Comparison of ENCODE assay signal across 25 cellular contexts in the genomic region with DNA sequence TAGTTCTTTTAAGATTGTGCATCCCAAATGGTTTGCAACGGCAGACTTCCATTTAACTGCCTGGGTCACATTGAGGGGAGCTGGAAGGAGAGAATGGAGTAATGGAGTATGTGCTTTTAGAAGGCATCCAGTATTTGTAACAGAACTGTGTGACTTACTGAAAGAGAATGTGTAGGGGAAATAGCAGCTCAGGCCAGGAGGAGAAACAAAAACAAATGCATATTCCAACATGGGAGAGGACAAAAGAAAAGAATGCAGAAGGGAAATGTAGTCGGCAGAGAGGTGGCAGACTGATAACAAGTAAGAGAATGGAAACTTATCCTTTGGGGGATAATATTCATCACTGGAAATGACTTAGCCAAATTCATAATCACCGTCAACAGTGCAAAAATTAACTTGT.
DNase-seq lines count a peak whose midpoint lies in the region; ATAC-seq and TF ChIP-seq lines count a peak whose summit lies in the region.
"Had no signal": no experiment of that assay in that cellular context is flagged by ENCODE, and none has a peak within 500 bp of the region (broad histone marks: within the 10 kb centered on the region; RNA-seq: fewer than 3 reads in every experiment).

No MANE protein-coding gene starts in this region.

- H3K79me2 ChIP-seq in H9 (ENCODE audit: insufficient read depth, low read length) (no peaks in the 10 kb centered on the region), neural progenitor cell (ENCODE audit: low read depth) (no peaks in the 10 kb centered on the region), PC-9 (ENCODE audit: low read depth) (no peaks in the 10 kb centered on the region)

- H3K4ac ChIP-seq in H9 (ENCODE audit: low read depth, low read length): no peak overlapping the region

- no peaks in the 10 kb centered on the region for H3K9me2 ChIP-seq in PC-9 (ENCODE audit: insufficient read depth)

- DNase-seq in H9 (no peak), astrocyte of the hippocampus (ENCODE audit: low read depth, low spot score) (peak; percentile 60), fibroblast of the aortic adventitia (ENCODE audit: low read depth) (peak; percentile 46), neural progenitor cell (ENCODE audit: low spot score) (no peak), T-helper 17 cell (no peak), NCI-H446 (lab: John Stamatoyannopoulos, UW) (no peak), PC-9 (no peak)
- no peak for DNase-seq in activated naive CD4-positive, alpha-beta T cell treated with anti-CD3 and anti-CD28 coated beads for 36 hours
- DNase-seq: activated CD4-positive, CD25-positive, alpha-beta regulatory T cell treated with anti-CD3 and anti-CD28 coated beads, Interleukin-2, amount 50 U/mL, for 72 hours; activated CD8-positive, alpha-beta T cell treated with anti-CD3 and anti-CD28 coated beads, Interleukin-2, amount 10 ng/mL, durations not matched to agents 7 days and 5 days; activated effector memory CD4-positive, alpha-beta T cell treated with anti-CD3 and anti-CD28 coated beads, Interleukin-2, amount 50 U/mL, for 16 hours; activated T-cell treated with anti-CD3 and anti-CD28 coated beads for 4 hours; Calu3; cortex of kidney; DND-41; KBM-7; lower lobe of right lung; MM.1S; NCI-H1436; NCI-H2107; NCI-H510A; stimulated activated naive CD8-positive, alpha-beta T cell treated with anti-CD3 and anti-CD28 coated beads, Interleukin-15, amount 100 ng/mL, for 72 hours; thyroid gland had no signal

- H3K27me3 ChIP-seq in H9 (ENCODE audit: insufficient read depth, low read length) (no peaks in the 10 kb centered on the region), neural progenitor cell (no peaks in the 10 kb centered on the region), PC-9 (ENCODE audit: insufficient read depth, low read depth) (no peaks in the 10 kb centered on the region)
- H3K27me3 ChIP-seq: thyroid gland had no signal

- ATAC-seq in T-helper 17 cell: no peak
- ATAC-seq: activated CD8-positive, alpha-beta T cell treated with anti-CD3 and anti-CD28 coated beads, Interleukin-2, amount 10 ng/mL, durations not matched to agents 7 days and 5 days; lower lobe of right lung; stimulated activated naive CD8-positive, alpha-beta T cell treated with anti-CD3 and anti-CD28 coated beads, Interleukin-15, amount 100 ng/mL, for 72 hours had no signal

- POLR2A ChIA-PET in PC-9 (lab: Charles Lee; ENCODE audit: unreplicated experiment): no interaction called here

- H2BK120ac ChIP-seq in H9 (ENCODE audit: low read depth, low read length, poor library complexity, severe bottlenecking): no peak overlapping the region

- no peak overlapping the region for H2AK5ac ChIP-seq in H9 (ENCODE audit: insufficient read length, low read length)

- H2BK20ac ChIP-seq in H9 (ENCODE audit: low read depth, low read length, poor library complexity, severe bottlenecking): no peak overlapping the region

- H3K4me1 ChIP-seq in H9 (ENCODE audit: insufficient read depth, low read length) (no peaks in the 10 kb centered on the region), neural progenitor cell (no peaks in the 10 kb centered on the region), PC-9 (replicated peaks; ENCODE audit: insufficient read depth) (no peaks in the 10 kb centered on the region)
- H3K4me1 ChIP-seq: lower lobe of right lung, thyroid gland had no signal

- CTCF ChIA-PET in activated naive CD4-positive, alpha-beta T cell treated with anti-CD3 and anti-CD28 coated beads for 36 hours (lab: Charles Lee): no interaction called here
- CTCF ChIA-PET in PC-9 (lab: Charles Lee): no interaction called here

- H3K27me3 Mint-ChIP-seq in H9 (ENCODE audit: low read depth): no peaks in the 10 kb centered on the region
- no peaks in the 10 kb centered on the region for H3K27me3 Mint-ChIP-seq in neural progenitor cell (ENCODE audit: insufficient read depth, low read depth)
- H3K27me3 Mint-ChIP-seq in activated naive CD4-positive, alpha-beta T cell treated with anti-CD3 and anti-CD28 coated beads for 36 hours (ENCODE audit: low read depth): no peaks in the 10 kb centered on the region
- H3K27me3 Mint-ChIP-seq in T-helper 17 cell: no peaks in the 10 kb centered on the region
- H3K27me3 Mint-ChIP-seq: stimulated activated naive CD8-positive, alpha-beta T cell treated with anti-CD3 and anti-CD28 coated beads, Interleukin-15, amount 100 ng/mL, for 72 hours had no signal

- no peak overlapping the region for H3K14ac ChIP-seq in H9 (ENCODE audit: insufficient read depth, low read length)

- H3K4me3 Mint-ChIP-seq in H9 (no peak overlapping the region), neural progenitor cell (no peak overlapping the region), T-helper 17 cell (no peak overlapping the region)
- no peak overlapping the region for H3K4me3 Mint-ChIP-seq in activated naive CD4-positive, alpha-beta T cell treated with anti-CD3 and anti-CD28 coated beads for 36 hours
- H3K4me3 Mint-ChIP-seq: activated CD8-positive, alpha-beta T cell treated with anti-CD3 and anti-CD28 coated beads, Interleukin-2, amount 10 ng/mL, durations not matched to agents 7 days and 5 days; CD14-positive monocyte; neural crest cell; stimulated activated naive CD8-positive, alpha-beta T cell treated with anti-CD3 and anti-CD28 coated beads, Interleukin-15, amount 100 ng/mL, for 72 hours had no signal

- peak overlapping the region; percentile 35 for H3K4me2 ChIP-seq in H9 (ENCODE audit: insufficient read depth, insufficient read length, low read length)
- no peak overlapping the region for H3K4me2 ChIP-seq in neural progenitor cell
- no peak overlapping the region for H3K4me2 ChIP-seq in PC-9

- H4K5ac ChIP-seq in H9 (ENCODE audit: insufficient read length, low read depth, low read length): no peak overlapping the region

- no peak overlapping the region for H3T11ph ChIP-seq in H9 (ENCODE audit: low read length)

- TF ChIP-seq CTCF in H9 (conservative IDR thresholded peaks at IDR 0.05) (no peak), fibroblast of the aortic adventitia (IDR thresholded peaks at IDR 0.05; ENCODE audit: insufficient read depth, low read length) (no peak), neural progenitor cell (IDR thresholded peaks at IDR 0.05) (no peak), PC-9 (conservative IDR thresholded peaks at IDR 0.05) (no peak)

- no peaks in the 10 kb centered on the region for H3F3A ChIP-seq in neural progenitor cell (ENCODE audit: low read depth)
- H3F3A ChIP-seq in PC-9 (ENCODE audit: insufficient read depth, low read depth): no peaks in the 10 kb centered on the region

- H4K20me1 ChIP-seq in H9 (ENCODE audit: control insufficient read depth, insufficient read depth, insufficient read length) (no peaks in the 10 kb centered on the region), neural progenitor cell (ENCODE audit: low read depth) (no peaks in the 10 kb centered on the region), PC-9 (ENCODE audit: insufficient read depth) (no peaks in the 10 kb centered on the region)

- H3K56ac ChIP-seq in H9 (ENCODE audit: insufficient read length, low read depth, low read length): no peak overlapping the region

- H3K27ac ChIP-seq in H9 (ENCODE audit: insufficient read length, low read depth, low read length) (peak overlapping the region; percentile 74), neural progenitor cell (peak overlapping the region; percentile 22), PC-9 (no peak overlapping the region)
- H3K27ac ChIP-seq: lower lobe of right lung, thyroid gland had no signal

- no peak overlapping the region for H4K8ac ChIP-seq in H9 (replicated peaks; ENCODE audit: insufficient read length, low read depth, low read length)

- no peak overlapping the region for H3K18ac ChIP-seq in H9 (ENCODE audit: insufficient read length, low read depth, low read length)

- no peaks in the 10 kb centered on the region for H3K23me2 ChIP-seq in H9 (ENCODE audit: insufficient read length, low read depth, low read length, poor library complexity, severe bottlenecking)

- no peak overlapping the region for H2BK5ac ChIP-seq in H9 (ENCODE audit: insufficient read length, low read length)

- no peak overlapping the region for H2BK15ac ChIP-seq in H9 (ENCODE audit: low read depth, low read length)

- H3K4me3 ChIP-seq in fibroblast of the aortic adventitia (ENCODE audit: low read depth, low read length) (no peak overlapping the region), neural progenitor cell (no peak overlapping the region), PC-9 (no peak overlapping the region)
- H3K4me3 ChIP-seq: lower lobe of right lung, thyroid gland had no signal

- BruUV-seq in PC-9 (replicated peaks; lab: Mats Ljungman, UMichigan): no TSS peak

- H3K9me3 ChIP-seq in H9 (ENCODE audit: control insufficient read depth, low read depth, low read length) (no peaks in the 10 kb centered on the region), neural progenitor cell (ENCODE audit: low read depth) (peaks cover 3% of the 10 kb centered on the region), T-helper 17 cell (ENCODE audit: control insufficient read depth, low read length, poor library complexity, severe bottlenecking) (no peaks in the 10 kb centered on the region), PC-9 (ENCODE audit: insufficient read depth, low read depth) (no peaks in the 10 kb centered on the region; the same call in 1 of the 2 replicates)
- H3K9me3 ChIP-seq: thyroid gland had no signal

- H3K79me1 ChIP-seq in H9 (ENCODE audit: insufficient read depth, low read depth, low read length, poor library complexity, severe bottlenecking): no peaks in the 10 kb centered on the region

- peaks cover 11 to 22% of the 10 kb centered on the region in 2 experiments for H3K9me3 Mint-ChIP-seq in H9
- H3K9me3 Mint-ChIP-seq in neural progenitor cell: peaks cover 13% of the 10 kb centered on the region
- peaks cover 31% of the 10 kb centered on the region for H3K9me3 Mint-ChIP-seq in activated naive CD4-positive, alpha-beta T cell treated with anti-CD3 and anti-CD28 coated beads for 36 hours

- H3K23ac ChIP-seq in H9 (ENCODE audit: insufficient read length, low read depth, low read length): no peak overlapping the region

- H2AFZ ChIP-seq in H9 (ENCODE audit: low read length) (peak overlapping the region; percentile 45), neural progenitor cell (replicated peaks) (peak overlapping the region; percentile 73), PC-9 (no peak overlapping the region)

- H3K27ac Mint-ChIP-seq in H9 (peak overlapping the region in 2 of 3 experiments; percentile 50 to 88; a peak in 5 of 7 replicates), neural progenitor cell (no peak overlapping the region), T-helper 17 cell (no peak overlapping the region)
- no peak overlapping the region for H3K27ac Mint-ChIP-seq in activated naive CD4-positive, alpha-beta T cell treated with anti-CD3 and anti-CD28 coated beads for 36 hours
- H3K27ac Mint-ChIP-seq: activated CD8-positive, alpha-beta T cell treated with anti-CD3 and anti-CD28 coated beads, Interleukin-2, amount 10 ng/mL, durations not matched to agents 7 days and 5 days; CD14-positive monocyte; stimulated activated naive CD8-positive, alpha-beta T cell treated with anti-CD3 and anti-CD28 coated beads, Interleukin-15, amount 100 ng/mL, for 72 hours had no signal

- no CpG with 5 or more reads among the region's 3 CpGs for WGBS in H9 (ENCODE audit: extremely low coverage, insufficient read length, low lambda C conversion rate)

- H3K9ac ChIP-seq in H9 (ENCODE audit: extremely low read depth, insufficient read length, low read length): no peak overlapping the region
- H3K9ac ChIP-seq in neural progenitor cell: no peak overlapping the region

- H3K36me3 ChIP-seq in neural progenitor cell: no peaks in the 10 kb centered on the region
- no peaks in the 10 kb centered on the region for H3K36me3 ChIP-seq in PC-9 (ENCODE audit: low read depth)
- H3K36me3 ChIP-seq: lower lobe of right lung, thyroid gland had no signal

- peaks cover 10 to 19% (median 10%) of the 10 kb centered on the region in 3 experiments for H3K36me3 Mint-ChIP-seq in H9 (ENCODE audit: insufficient read depth in 1 of 3, low read depth in 3 of 3)
- no peaks in the 10 kb centered on the region for H3K36me3 Mint-ChIP-seq in neural progenitor cell
- H3K36me3 Mint-ChIP-seq in activated naive CD4-positive, alpha-beta T cell treated with anti-CD3 and anti-CD28 coated beads for 36 hours (ENCODE audit: low read depth): no peaks in the 10 kb centered on the region
- H3K36me3 Mint-ChIP-seq in T-helper 17 cell (ENCODE audit: low read depth): peaks cover 2% of the 10 kb centered on the region
- H3K36me3 Mint-ChIP-seq: CD14-positive monocyte had no signal

- no peak overlapping the region for H4K91ac ChIP-seq in H9 (ENCODE audit: insufficient read length, low read depth, low read length)

- intact Hi-C loops in activated naive CD4-positive, alpha-beta T cell treated with anti-CD3 and anti-CD28 coated beads for 36 hours (cut with micrococcal nuclease): no loop called here
- intact Hi-C loops in PC-9 (cut with micrococcal nuclease; ENCODE audit: unreplicated experiment): no loop called here

- H3K4me1 Mint-ChIP-seq in H9 (peaks cover 13 to 15% of the 10 kb centered on the region in 2 experiments), neural progenitor cell (no peaks in the 10 kb centered on the region), T-helper 17 cell (no peaks in the 10 kb centered on the region)
- H3K4me1 Mint-ChIP-seq in activated naive CD4-positive, alpha-beta T cell treated with anti-CD3 and anti-CD28 coated beads for 36 hours (ENCODE audit: low read depth): no peaks in the 10 kb centered on the region
- H3K4me1 Mint-ChIP-seq: CD14-positive monocyte; stimulated activated naive CD8-positive, alpha-beta T cell treated with anti-CD3 and anti-CD28 coated beads, Interleukin-15, amount 100 ng/mL, for 72 hours had no signal

- no peak overlapping the region for H2BK12ac ChIP-seq in H9 (ENCODE audit: insufficient read length, low read depth, low read length)

Comparison
In these comparisons a context has a peak if more than half of its experiments do, and no peak if none do; other contexts are left out.
1. DNase-seq: peak in astrocyte of the hippocampus (single experiment) and fibroblast of the aortic adventitia (single experiment); none in H9 (single experiment), neural progenitor cell (single experiment), activated naive CD4-positive, alpha-beta T cell treated with anti-CD3 and anti-CD28 coated beads for 36 hours (single experiment), T-helper 17 cell (0 of 3), NCI-H446 (0 of 2) and PC-9 (0 of 2).
2. H3K27ac Mint-ChIP-seq: peak in H9 (2 of 3); none in neural progenitor cell (single experiment), activated naive CD4-positive, alpha-beta T cell treated with anti-CD3 and anti-CD28 coated beads for 36 hours (single experiment) and T-helper 17 cell (single experiment).